Comparison of ENCODE assay signal across 8 cellular contexts in genomic region chr22:28774378-28774777, GRCh38. TPM values are rescaled to one million over a fixed set of nuclear protein-coding genes. Genes with fewer than 3 reads are reported as not detected.
DNase-seq lines count a peak whose midpoint lies in the region; ATAC-seq and TF ChIP-seq lines count a peak whose summit lies in the region.

No MANE protein-coding gene starts in this region.

- H3K27ac ChIP-seq in fibroblast of lung (ENCODE audit: insufficient read depth, low read length) = no peak overlapping the region

- peak overlapping the region; percentile 96 for H3K4me3 Mint-ChIP-seq in activated naive CD4-positive, alpha-beta T cell treated with anti-CD3 and anti-CD28 coated beads, Interleukin-2, amount 10 ng/mL, durations not matched to agents 7 days and 5 days
- H3K4me3 Mint-ChIP-seq in T-helper 17 cell = peak overlapping the region; percentile 80
- H3K4me3 Mint-ChIP-seq in stimulated activated naive B cell treated with anti-CD40 and anti-IgM and Interleukin-4, amounts not matched to agents 10 μg/mL and 1 μg/mL and 100 μg/mL, for 72 hours = peak overlapping the region; percentile 47 to 72

- H3K4me1 ChIP-seq in fibroblast of lung (ENCODE audit: control insufficient read depth, extremely low read depth, insufficient read depth, low read length) = peaks cover 3% of the 10 kb centered on the region

- DNase-seq in activated naive CD4-positive, alpha-beta T cell treated with anti-CD3 and anti-CD28 coated beads, Interleukin-2, amount 10 ng/mL, durations not matched to agents 7 days and 5 days = no peak
- no peak for DNase-seq in activated naive CD4-positive, alpha-beta T cell treated with Interleukin-2 at 50 U/mL for 16 hours
- DNase-seq in T-helper 17 cell (no peak), fibroblast of lung (ENCODE audit: low read depth in 2 of 2) (no peak), DMS79 treated with DMSO at 0.1 percent for 48 hours (lab: John Stamatoyannopoulos, UW) (no peak), DMS153 treated with DMSO at 0.1 percent for 48 hours (lab: John Stamatoyannopoulos, UW; ENCODE audit: unreplicated experiment) (no peak)
- DNase-seq in stimulated activated naive B cell treated with anti-CD40 and anti-IgM and Interleukin-4, amounts not matched to agents 10 μg/mL and 1 μg/mL and 100 μg/mL, for 72 hours = no peak

- H3K9me3 ChIP-seq in T-helper 17 cell (ENCODE audit: control insufficient read depth, low read length, poor library complexity, severe bottlenecking) = no peaks in the 10 kb centered on the region
- H3K9me3 ChIP-seq in fibroblast of lung (ENCODE audit: control insufficient read depth, insufficient read depth, low read depth, low read length) = no peaks in the 10 kb centered on the region

- peak overlapping the region; percentile 72 for H3K27ac Mint-ChIP-seq in activated naive CD4-positive, alpha-beta T cell treated with anti-CD3 and anti-CD28 coated beads, Interleukin-2, amount 10 ng/mL, durations not matched to agents 7 days and 5 days
- peak overlapping the region; percentile 93 for H3K27ac Mint-ChIP-seq in T-helper 17 cell
- peak overlapping the region; percentile 84 for H3K27ac Mint-ChIP-seq in stimulated activated naive B cell treated with anti-CD40 and anti-IgM and Interleukin-4, amounts not matched to agents 10 μg/mL and 1 μg/mL and 100 μg/mL, for 72 hours

- peak overlapping the region; percentile 27 for H3K4me2 ChIP-seq in fibroblast of lung (ENCODE audit: extremely low read depth, insufficient read depth, low read length)

- peak overlapping the region in 1 of 4 experiments; percentile 96 for H3K4me3 ChIP-seq in fibroblast of lung (replicated peaks in 1 of 4; ENCODE audit: control extremely low read depth in 1 of 4, insufficient read depth in 1 of 4, low read depth in 3 of 4, low read length in 4 of 4)

- no peak for ATAC-seq in T-helper 17 cell
- no peak for ATAC-seq in stimulated activated naive B cell treated with anti-CD40 and anti-IgM and Interleukin-4, amounts not matched to agents 10 μg/mL and 1 μg/mL and 100 μg/mL, for 72 hours (replicated peaks)
- no peak for ATAC-seq in HG02870 (IDR thresholded peaks at IDR 0.05; ENCODE audit: unreplicated experiment)

- H3K36me3 ChIP-seq in fibroblast of lung (ENCODE audit: control insufficient read depth, insufficient read depth, low read length) = no peaks in the 10 kb centered on the region

- no peak overlapping the region for H2AFZ ChIP-seq in fibroblast of lung (ENCODE audit: low read length)

- peaks cover 29% of the 10 kb centered on the region for H3K4me1 Mint-ChIP-seq in activated naive CD4-positive, alpha-beta T cell treated with anti-CD3 and anti-CD28 coated beads, Interleukin-2, amount 10 ng/mL, durations not matched to agents 7 days and 5 days
- H3K4me1 Mint-ChIP-seq in T-helper 17 cell = peaks cover 17% of the 10 kb centered on the region
- H3K4me1 Mint-ChIP-seq in stimulated activated naive B cell treated with anti-CD40 and anti-IgM and Interleukin-4, amounts not matched to agents 10 μg/mL and 1 μg/mL and 100 μg/mL, for 72 hours = peaks cover 15 to 36% of the 10 kb centered on the region in 2 donors

- H3K9ac ChIP-seq in fibroblast of lung (ENCODE audit: insufficient read depth, low read length) = no peak overlapping the region

- H3K27me3 Mint-ChIP-seq in activated naive CD4-positive, alpha-beta T cell treated with anti-CD3 and anti-CD28 coated beads, Interleukin-2, amount 10 ng/mL, durations not matched to agents 7 days and 5 days = peaks cover 5% of the 10 kb centered on the region
- no peaks in the 10 kb centered on the region for H3K27me3 Mint-ChIP-seq in T-helper 17 cell
- no peaks in the 10 kb centered on the region for H3K27me3 Mint-ChIP-seq in stimulated activated naive B cell treated with anti-CD40 and anti-IgM and Interleukin-4, amounts not matched to agents 10 μg/mL and 1 μg/mL and 100 μg/mL, for 72 hours

- no peaks in the 10 kb centered on the region for H4K20me1 ChIP-seq in fibroblast of lung (ENCODE audit: control insufficient read depth, extremely low read depth, insufficient read depth, low read length)

- no peaks in the 10 kb centered on the region for H3K27me3 ChIP-seq in fibroblast of lung (ENCODE audit: control insufficient read depth, insufficient read depth, low read length)

- TF ChIP-seq CTCF in fibroblast of lung (conservative IDR thresholded peaks at IDR 0.05 in 1 of 2, IDR thresholded peaks at IDR 0.05 in 1 of 2; ENCODE audit: low read depth in 1 of 2, low read length in 2 of 2) = no peak

- H3K79me2 ChIP-seq in fibroblast of lung (ENCODE audit: control insufficient read depth, insufficient read depth, low read length) = peaks cover 40% of the 10 kb centered on the region

- H3K36me3 Mint-ChIP-seq in activated naive CD4-positive, alpha-beta T cell treated with anti-CD3 and anti-CD28 coated beads, Interleukin-2, amount 10 ng/mL, durations not matched to agents 7 days and 5 days = peaks cover 27% of the 10 kb centered on the region
- peaks cover 8% of the 10 kb centered on the region for H3K36me3 Mint-ChIP-seq in T-helper 17 cell (ENCODE audit: low read depth)
- peaks cover 16 to 25% of the 10 kb centered on the region in 2 donors for H3K36me3 Mint-ChIP-seq in stimulated activated naive B cell treated with anti-CD40 and anti-IgM and Interleukin-4, amounts not matched to agents 10 μg/mL and 1 μg/mL and 100 μg/mL, for 72 hours

- H3K9me3 Mint-ChIP-seq in activated naive CD4-positive, alpha-beta T cell treated with anti-CD3 and anti-CD28 coated beads, Interleukin-2, amount 10 ng/mL, durations not matched to agents 7 days and 5 days = peaks cover 4% of the 10 kb centered on the region
- H3K9me3 Mint-ChIP-seq in stimulated activated naive B cell treated with anti-CD40 and anti-IgM and Interleukin-4, amounts not matched to agents 10 μg/mL and 1 μg/mL and 100 μg/mL, for 72 hours = peaks cover 2 to 5% of the 10 kb centered on the region in 2 donors

- CTCF ChIA-PET in activated naive CD4-positive, alpha-beta T cell treated with anti-CD3 and anti-CD28 coated beads, Interleukin-2, amount 10 ng/mL, durations not matched to agents 7 days and 5 days (lab: Charles Lee) = no interaction called here

RNA-seq across cellular contexts. Expression of gene CCDC117, which starts 1.9 kb away (rescaled TPM):
- total RNA-seq in T-helper 17 cell = 10 to 100 TPM; 13.9 to 24.5 TPM
- 12.4 and 18.7 TPM in 2 replicates for total RNA-seq in fibroblast of lung
- polyA plus RNA-seq in fibroblast of lung = 14.2 and 16.7 TPM in 2 replicates
- polyA plus RNA-seq in fibroblast of lung (2012) = 8.1 and 9.8 TPM in 2 replicates
- 1.5 and 6.3 TPM in 2 replicates for polyA minus RNA-seq in fibroblast of lung (ENCODE audit: low replicate concordance)

RNA-seq across cellular contexts. Expression of gene XBP1, which starts 26.0 kb away (rescaled TPM):
- total RNA-seq in T-helper 17 cell = 100 to 1,000 TPM; 146 to 156 TPM
- 190 and 241 TPM in 2 replicates for total RNA-seq in fibroblast of lung
- polyA plus RNA-seq in fibroblast of lung = 110 and 144 TPM in 2 replicates
- polyA plus RNA-seq in fibroblast of lung (2012) = 83.1 and 99.5 TPM in 2 replicates
- 139 and 163 TPM in 2 replicates for polyA minus RNA-seq in fibroblast of lung (ENCODE audit: low replicate concordance)

RNA-seq across cellular contexts. Expression of gene HSCB, which starts 32.5 kb away (rescaled TPM):
- total RNA-seq in T-helper 17 cell = 1 to 10 TPM; 5.6 to 7.2 TPM
- total RNA-seq in fibroblast of lung = 19.3 and 26.6 TPM in 2 replicates
- 17.7 and 22.3 TPM in 2 replicates for polyA plus RNA-seq in fibroblast of lung
- polyA plus RNA-seq in fibroblast of lung (2012) = 24.2 and 26.9 TPM in 2 replicates
- 2.7 and 6.7 TPM in 2 replicates for polyA minus RNA-seq in fibroblast of lung (ENCODE audit: low replicate concordance)

RNA-seq across cellular contexts. Expression of gene CHEK2, which starts 32.8 kb away (rescaled TPM):
- total RNA-seq in T-helper 17 cell (1 to 10 TPM; 7.5 to 8.3 TPM), fibroblast of lung (13.4 and 14.5 TPM in 2 replicates)
- polyA plus RNA-seq in fibroblast of lung = 17.4 and 18.4 TPM in 2 replicates
- polyA plus RNA-seq in fibroblast of lung (2012) = 12.4 and 14.2 TPM in 2 replicates
- polyA minus RNA-seq in fibroblast of lung (ENCODE audit: low replicate concordance) = 8.6 and 9.9 TPM in 2 replicates
